Comparison of ENCODE assay signal across 9 cellular contexts in the genomic region with DNA sequence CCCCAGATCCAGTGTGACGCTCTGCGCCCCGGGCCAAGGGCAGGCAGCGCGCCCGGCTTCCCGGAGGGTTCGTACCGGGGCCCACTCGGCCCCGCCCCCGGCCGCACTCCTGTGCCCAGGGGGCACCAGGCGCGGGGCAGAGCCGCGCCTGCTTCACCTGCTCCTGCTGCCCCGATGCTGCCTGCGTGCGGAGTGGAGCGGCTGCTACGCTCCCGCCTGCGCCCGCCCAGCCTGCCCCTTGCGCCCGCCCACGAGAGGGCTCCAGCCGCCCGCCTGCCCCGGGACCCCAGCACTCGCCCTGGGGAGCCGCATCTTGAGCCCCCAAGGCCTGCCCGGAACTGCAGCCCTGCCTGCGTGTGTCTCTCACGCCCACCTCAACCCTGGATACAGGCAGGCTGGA. TPM values are rescaled to one million over a fixed set of nuclear protein-coding genes. Genes with fewer than 3 reads are reported as not detected.
"Had no signal": no experiment of that assay in that cellular context is flagged by ENCODE, and none has a peak within 500 bp of the region (broad histone marks: within the 10 kb centered on the region; RNA-seq: fewer than 3 reads in every experiment).

TSS of gene NPY4R (minus strand) at position 194 of the 400 bp plus-strand sequence. CDS start 3,323 bp downstream, outside the sequence.

RNA-seq across cellular contexts. Expression of gene NPY4R, which starts in this region (rescaled TPM):
- total RNA-seq: breast epithelium; fibroblast of lung; gastrocnemius medialis; heart right ventricle; naive thymus-derived CD4-positive, alpha-beta T cell; right lobe of liver; skeletal muscle tissue; thyroid gland; uterus had no signal
